In genomic region chr15:80926126-80926525, GRCh38 we compare ENCODE assay signal across 21 cellular contexts.
"Had no signal": no experiment of that assay in that cellular context is flagged by ENCODE, and none has a peak within 500 bp of the region (broad histone marks: within the 10 kb centered on the region; RNA-seq: fewer than 3 reads in every experiment).

No MANE protein-coding gene starts in this region.

- H3K36me3 ChIP-seq: ovary, prostate gland, suprapubic skin had no signal

- H3K4me1 Mint-ChIP-seq: activated naive CD8-positive, alpha-beta T cell treated with anti-CD3 and anti-CD28 coated beads for 36 hours; stimulated activated memory B cell treated with anti-CD40 and anti-IgM and Interleukin-4, amounts not matched to agents 10 μg/mL and 1 μg/mL and 100 μg/mL, for 72 hours; WTC11 had no signal

- H3K4me3 ChIP-seq: lower lobe of right lung, ovary, prostate gland, stomach, suprapubic skin, tibial nerve had no signal

- FAIRE-seq: endometrium, small intestine had no signal

- H3K27ac Mint-ChIP-seq: activated naive CD8-positive, alpha-beta T cell treated with anti-CD3 and anti-CD28 coated beads for 36 hours; dendritic cell treated with granulocyte-macrophage colony-stimulating factor and Interleukin-4, amounts not matched to agents 40 ng/mL and 50 ng/mL, for 4 days; natural killer cell; stimulated activated memory B cell treated with anti-CD40 and anti-IgM and Interleukin-4, amounts not matched to agents 10 μg/mL and 1 μg/mL and 100 μg/mL, for 72 hours; WTC11 had no signal

- H3K27me3 ChIP-seq: foreskin keratinocyte, ovary, stomach, suprapubic skin, tibial nerve had no signal

- ATAC-seq: foreskin keratinocyte; left lobe of liver; lower lobe of right lung; natural killer cell; right cardiac atrium; stimulated activated memory B cell treated with anti-CD40 and anti-IgM and Interleukin-4, amounts not matched to agents 10 μg/mL and 1 μg/mL and 100 μg/mL, for 72 hours; WTC11 had no signal

- H3K9me3 ChIP-seq: lower lobe of right lung, ovary, prostate gland, stomach, suprapubic skin, tibial nerve had no signal

- H3K4me1 ChIP-seq: foreskin keratinocyte, lower lobe of right lung, prostate gland, stomach, suprapubic skin, tibial nerve had no signal

- H3K4me3 Mint-ChIP-seq: activated naive CD8-positive, alpha-beta T cell treated with anti-CD3 and anti-CD28 coated beads for 36 hours; dendritic cell treated with granulocyte-macrophage colony-stimulating factor and Interleukin-4, amounts not matched to agents 40 ng/mL and 50 ng/mL, for 4 days; immature natural killer cell; natural killer cell; stimulated activated memory B cell treated with anti-CD40 and anti-IgM and Interleukin-4, amounts not matched to agents 10 μg/mL and 1 μg/mL and 100 μg/mL, for 72 hours; WTC11 had no signal

- H3K27ac ChIP-seq: foreskin keratinocyte, lower lobe of right lung, prostate gland, stomach, suprapubic skin, tibial nerve had no signal

- H3K27me3 Mint-ChIP-seq: activated naive CD8-positive, alpha-beta T cell treated with anti-CD3 and anti-CD28 coated beads for 36 hours; dendritic cell treated with granulocyte-macrophage colony-stimulating factor and Interleukin-4, amounts not matched to agents 40 ng/mL and 50 ng/mL, for 4 days; stimulated activated memory B cell treated with anti-CD40 and anti-IgM and Interleukin-4, amounts not matched to agents 10 μg/mL and 1 μg/mL and 100 μg/mL, for 72 hours had no signal

- H3K36me3 Mint-ChIP-seq: natural killer cell, WTC11 had no signal

- H3K9me3 Mint-ChIP-seq: activated naive CD8-positive, alpha-beta T cell treated with anti-CD3 and anti-CD28 coated beads for 36 hours; dendritic cell treated with granulocyte-macrophage colony-stimulating factor and Interleukin-4, amounts not matched to agents 40 ng/mL and 50 ng/mL, for 4 days; immature natural killer cell; natural killer cell; stimulated activated memory B cell treated with anti-CD40 and anti-IgM and Interleukin-4, amounts not matched to agents 10 μg/mL and 1 μg/mL and 100 μg/mL, for 72 hours; WTC11 had no signal

- DNase-seq: activated naive CD8-positive, alpha-beta T cell treated with anti-CD3 and anti-CD28 coated beads for 36 hours; activated T-cell treated with anti-CD3 and anti-CD28 coated beads, Interleukin-2, amount 50 U/mL, for 1 hour; amniotic stem cell; effector CD4-positive, alpha-beta T cell; foreskin keratinocyte; immature natural killer cell; lower lobe of right lung; natural killer cell; small intestine; stomach; T-helper 1 cell had no signal
